Comparison of ENCODE assay signal across 9 cellular contexts in genomic region chr9:38227656-38228055, GRCh38.
DNase-seq lines count a peak whose midpoint lies in the region; ATAC-seq, FAIRE-seq and TF ChIP-seq lines count a peak whose summit lies in the region.
"Had no signal": no experiment of that assay in that cellular context is flagged by ENCODE, and none has a peak within 500 bp of the region (broad histone marks: within the 10 kb centered on the region; RNA-seq: fewer than 3 reads in every experiment).

No MANE protein-coding gene starts in this region.

- no peaks in the 10 kb centered on the region for H3K9me2 ChIP-seq in OCI-LY7 (ENCODE audit: insufficient read depth, low read length)

- POLR2A ChIA-PET in OCI-LY7 (lab: Charles Lee): interaction anchor here (1.0 kb wide), 1 partner anchor 31 kb away, joined by 3 read pairs; no protein-coding TSS in a partner anchor
- POLR2A ChIA-PET in RWPE1 (lab: Yijun Ruan, JAX; ENCODE audit: low non-redundant PET): interaction anchor here (0.5 to 0.6 kb wide), 2 partner anchors 10 to 89 kb away, joined by 3 read pairs; no protein-coding TSS in a partner anchor

- intact Hi-C loops in OCI-LY7 (cut with micrococcal nuclease; ENCODE audit: unreplicated experiment): loop anchor here (5.0 kb wide), 1 partner anchor 50 kb away; no protein-coding TSS in a partner anchor
- intact Hi-C loops in activated T-helper 2 cell treated with anti-CD3 and anti-CD28 coated beads, Interferon-gamma antibody, Interleukin-2, Interleukin-4, amounts not matched to agents 10 μg/mL and 5 μg/mL and 100 μg/mL, durations not matched to agents 14 hours and 24 hours and 36 hours (cut with micrococcal nuclease): no loop called here

- 16 to 25% methylated on average over 8 to 10 of the region's 10 CpGs for whole genome bisulfite sequencing in ectodermal cell, 2 experiments
- 49 to 57% (median 55%) methylated on average over 10 of the region's 10 CpGs for WGBS in small intestine, 3 donors

- no peak for FAIRE-seq in small intestine (lab: Jason Lieb, UNC)

- H3K4me1 Mint-ChIP-seq in activated T-helper 2 cell treated with anti-CD3 and anti-CD28 coated beads, Interferon-gamma antibody, Interleukin-2, Interleukin-4, amounts not matched to agents 10 μg/mL and 5 μg/mL and 100 μg/mL, durations not matched to agents 14 hours and 24 hours and 36 hours (ENCODE audit: low read depth): peaks cover 14% of the 10 kb centered on the region

- CTCF ChIA-PET in OCI-LY7 (lab: Charles Lee; ENCODE audit: unreplicated experiment) (no interaction called here), RWPE1 (lab: Yijun Ruan, JAX) (interaction anchor here (0.6 kb wide), 2 partner anchors 38 to 216 kb away, joined by 3 read pairs; no protein-coding TSS in a partner anchor)

- H3K79me2 ChIP-seq in OCI-LY7 (ENCODE audit: insufficient read depth, low read depth, low read length): no peaks in the 10 kb centered on the region

- TF ChIP-seq CTCF in OCI-LY7 (conservative IDR thresholded peaks at IDR 0.05; ENCODE audit: low read length) (no peak), RWPE1 (conservative IDR thresholded peaks at IDR 0.05; ENCODE audit: low read depth) (no peak)

- H3K4me3 ChIP-seq in OCI-LY7 (ENCODE audit: low read depth, low read length, poor library complexity, severe bottlenecking) (peak overlapping the region; percentile 60), ectodermal cell (ENCODE audit: insufficient read depth, low read depth, low read length) (no peak overlapping the region), small intestine (ENCODE audit: low read depth in 1 of 2, low read length in 2 of 2) (no peak overlapping the region)

- peaks cover 4% of the 10 kb centered on the region for H3K27me3 Mint-ChIP-seq in activated T-helper 2 cell treated with anti-CD3 and anti-CD28 coated beads, Interferon-gamma antibody, Interleukin-2, Interleukin-4, amounts not matched to agents 10 μg/mL and 5 μg/mL and 100 μg/mL, durations not matched to agents 14 hours and 24 hours and 36 hours (ENCODE audit: low read depth)

- H3K9me3 ChIP-seq in OCI-LY7 (ENCODE audit: low read length): no peaks in the 10 kb centered on the region
- H3K9me3 ChIP-seq in ectodermal cell (ENCODE audit: control insufficient read depth, low read length): no peaks in the 10 kb centered on the region
- no peaks in the 10 kb centered on the region for H3K9me3 ChIP-seq in small intestine (ENCODE audit: control insufficient read depth, low read depth)

- DNase-seq in stimulated activated CD4-positive, alpha-beta T cell treated with anti-CD3 and anti-CD28 coated beads, Interleukin-1b, Interleukin-23, amount 100 ng/mL, for 48 hours: peak; percentile 3
- no peak for DNase-seq in stimulated activated CD4-positive, alpha-beta T cell treated with anti-CD3 and anti-CD28 coated beads, Interleukin-4, amount 100 ng/mL, for 4 hours
- DNase-seq in OCI-LY7 (ENCODE audit: low spot score) (peak; percentile 18), small intestine (no peak), RWPE1 (ENCODE audit: low spot score) (no peak)
- DNase-seq in activated T-helper 2 cell treated with anti-CD3 and anti-CD28 coated beads, Interferon-gamma antibody, Interleukin-2, Interleukin-4, amounts not matched to agents 10 μg/mL and 5 μg/mL and 100 μg/mL, durations not matched to agents 14 hours and 24 hours and 36 hours (ENCODE audit: low spot score): no peak

- no peaks in the 10 kb centered on the region for H3K36me3 Mint-ChIP-seq in activated T-helper 2 cell treated with anti-CD3 and anti-CD28 coated beads, Interferon-gamma antibody, Interleukin-2, Interleukin-4, amounts not matched to agents 10 μg/mL and 5 μg/mL and 100 μg/mL, durations not matched to agents 14 hours and 24 hours and 36 hours (ENCODE audit: low read depth)

- H3K4me1 ChIP-seq in OCI-LY7 (ENCODE audit: insufficient read depth, low read length, poor library complexity, severe bottlenecking) (peaks cover 55% of the 10 kb centered on the region), ectodermal cell (ENCODE audit: control insufficient read depth, insufficient read depth, low read length) (peaks cover 36% of the 10 kb centered on the region), small intestine (ENCODE audit: control insufficient read depth in 2 of 2, insufficient read depth in 1 of 2, low read depth in 1 of 2, low read length in 1 of 2) (no peaks in the 10 kb centered on the region)

- peak overlapping the region; percentile 72 for H3K4me2 ChIP-seq in OCI-LY7 (ENCODE audit: low read length)

- no TSS peak for BruUV-seq in OCI-LY7 (replicated peaks; lab: Mats Ljungman, UMichigan)

- H3K27me3 ChIP-seq in ectodermal cell (ENCODE audit: control insufficient read depth, insufficient read depth, low read length, poor library complexity, severe bottlenecking) (peaks cover 5% of the 10 kb centered on the region), small intestine (ENCODE audit: control insufficient read depth in 2 of 2, insufficient read depth in 2 of 2, low read length in 2 of 2) (peaks cover 0 to 3% of the 10 kb centered on the region in 2 donors)

- H3K4me3 Mint-ChIP-seq in activated T-helper 2 cell treated with anti-CD3 and anti-CD28 coated beads, Interferon-gamma antibody, Interleukin-2, Interleukin-4, amounts not matched to agents 10 μg/mL and 5 μg/mL and 100 μg/mL, durations not matched to agents 14 hours and 24 hours and 36 hours (ENCODE audit: low read depth): no peak overlapping the region
- H3K4me3 Mint-ChIP-seq: activated T-helper 1 cell treated with anti-CD3 and anti-CD28 coated beads, Interleukin-12 subunit alpha, Interleukin-12 subunit beta, Interleukin-2, Interleukin-4 antibody, amounts not matched to agents 30 ng/mL and 10 ng/mL and 1 ng/mL, durations not matched to agents 14 hours and 24 hours and 36 hours had no signal

- no peaks in the 10 kb centered on the region for H4K20me1 ChIP-seq in OCI-LY7 (ENCODE audit: insufficient read depth, low read length)

- H3K36me3 ChIP-seq in OCI-LY7 (ENCODE audit: insufficient read depth, low read length) (no peaks in the 10 kb centered on the region), ectodermal cell (ENCODE audit: control insufficient read depth, insufficient read depth, low read length) (no peaks in the 10 kb centered on the region), small intestine (ENCODE audit: control insufficient read depth in 2 of 2, insufficient read depth in 2 of 2, low read length in 2 of 2) (no peaks in the 10 kb centered on the region)

- no peak overlapping the region for H3K27ac Mint-ChIP-seq in activated T-helper 2 cell treated with anti-CD3 and anti-CD28 coated beads, Interferon-gamma antibody, Interleukin-2, Interleukin-4, amounts not matched to agents 10 μg/mL and 5 μg/mL and 100 μg/mL, durations not matched to agents 14 hours and 24 hours and 36 hours
- H3K27ac Mint-ChIP-seq: activated T-helper 1 cell treated with anti-CD3 and anti-CD28 coated beads, Interleukin-12 subunit alpha, Interleukin-12 subunit beta, Interleukin-2, Interleukin-4 antibody, amounts not matched to agents 30 ng/mL and 10 ng/mL and 1 ng/mL, durations not matched to agents 14 hours and 24 hours and 36 hours had no signal

- H3K27ac ChIP-seq in OCI-LY7 (ENCODE audit: low read depth, low read length, poor library complexity, severe bottlenecking) (peak overlapping the region; percentile 45), ectodermal cell (ENCODE audit: insufficient read depth, low read depth, low read length, poor library complexity, severe bottlenecking) (peak overlapping the region; percentile 61), small intestine (ENCODE audit: low read depth in 1 of 2, low read length in 1 of 2) (no peak overlapping the region), RWPE1 (no peak overlapping the region)

- ATAC-seq in GM18517 (IDR thresholded peaks at IDR 0.05; ENCODE audit: unreplicated experiment): no peak

- no peaks in the 10 kb centered on the region for H3K9me3 Mint-ChIP-seq in activated T-helper 2 cell treated with anti-CD3 and anti-CD28 coated beads, Interferon-gamma antibody, Interleukin-2, Interleukin-4, amounts not matched to agents 10 μg/mL and 5 μg/mL and 100 μg/mL, durations not matched to agents 14 hours and 24 hours and 36 hours
- H3K9me3 Mint-ChIP-seq: activated T-helper 1 cell treated with anti-CD3 and anti-CD28 coated beads, Interleukin-12 subunit alpha, Interleukin-12 subunit beta, Interleukin-2, Interleukin-4 antibody, amounts not matched to agents 30 ng/mL and 10 ng/mL and 1 ng/mL, durations not matched to agents 14 hours and 24 hours and 36 hours had no signal

- peak overlapping the region; percentile 86 for H2AFZ ChIP-seq in OCI-LY7 (ENCODE audit: low read length)

Comparison
In these comparisons a context has a peak if more than half of its experiments do, and no peak if none do; other contexts are left out.
1. DNase-seq: peak in stimulated activated CD4-positive, alpha-beta T cell treated with anti-CD3 and anti-CD28 coated beads, Interleukin-1b, Interleukin-23, amount 100 ng/mL, for 48 hours (single experiment) and OCI-LY7 (single experiment); none in stimulated activated CD4-positive, alpha-beta T cell treated with anti-CD3 and anti-CD28 coated beads, Interleukin-4, amount 100 ng/mL, for 4 hours (0 of 2), small intestine (single experiment), activated T-helper 2 cell treated with anti-CD3 and anti-CD28 coated beads, Interferon-gamma antibody, Interleukin-2, Interleukin-4, amounts not matched to agents 10 μg/mL and 5 μg/mL and 100 μg/mL, durations not matched to agents 14 hours and 24 hours and 36 hours (single experiment) and RWPE1 (single experiment).
2. H3K27ac ChIP-seq: peak in OCI-LY7 (single experiment) and ectodermal cell (single experiment); none in small intestine (0 of 2) and RWPE1 (single experiment).